ENCODE assay signal across 1 cellular context in genomic region chr6:111606620-111607115, GRCh38.
TF ChIP-seq lines count a peak whose summit lies in the region.

No MANE protein-coding gene starts in this region.

TF ChIP-seq in HepG2, 621 proteins besides CTCF, POLR2A, EP300 and RAD21 (continued from another document):
- TF ChIP-seq, protein P1, sequence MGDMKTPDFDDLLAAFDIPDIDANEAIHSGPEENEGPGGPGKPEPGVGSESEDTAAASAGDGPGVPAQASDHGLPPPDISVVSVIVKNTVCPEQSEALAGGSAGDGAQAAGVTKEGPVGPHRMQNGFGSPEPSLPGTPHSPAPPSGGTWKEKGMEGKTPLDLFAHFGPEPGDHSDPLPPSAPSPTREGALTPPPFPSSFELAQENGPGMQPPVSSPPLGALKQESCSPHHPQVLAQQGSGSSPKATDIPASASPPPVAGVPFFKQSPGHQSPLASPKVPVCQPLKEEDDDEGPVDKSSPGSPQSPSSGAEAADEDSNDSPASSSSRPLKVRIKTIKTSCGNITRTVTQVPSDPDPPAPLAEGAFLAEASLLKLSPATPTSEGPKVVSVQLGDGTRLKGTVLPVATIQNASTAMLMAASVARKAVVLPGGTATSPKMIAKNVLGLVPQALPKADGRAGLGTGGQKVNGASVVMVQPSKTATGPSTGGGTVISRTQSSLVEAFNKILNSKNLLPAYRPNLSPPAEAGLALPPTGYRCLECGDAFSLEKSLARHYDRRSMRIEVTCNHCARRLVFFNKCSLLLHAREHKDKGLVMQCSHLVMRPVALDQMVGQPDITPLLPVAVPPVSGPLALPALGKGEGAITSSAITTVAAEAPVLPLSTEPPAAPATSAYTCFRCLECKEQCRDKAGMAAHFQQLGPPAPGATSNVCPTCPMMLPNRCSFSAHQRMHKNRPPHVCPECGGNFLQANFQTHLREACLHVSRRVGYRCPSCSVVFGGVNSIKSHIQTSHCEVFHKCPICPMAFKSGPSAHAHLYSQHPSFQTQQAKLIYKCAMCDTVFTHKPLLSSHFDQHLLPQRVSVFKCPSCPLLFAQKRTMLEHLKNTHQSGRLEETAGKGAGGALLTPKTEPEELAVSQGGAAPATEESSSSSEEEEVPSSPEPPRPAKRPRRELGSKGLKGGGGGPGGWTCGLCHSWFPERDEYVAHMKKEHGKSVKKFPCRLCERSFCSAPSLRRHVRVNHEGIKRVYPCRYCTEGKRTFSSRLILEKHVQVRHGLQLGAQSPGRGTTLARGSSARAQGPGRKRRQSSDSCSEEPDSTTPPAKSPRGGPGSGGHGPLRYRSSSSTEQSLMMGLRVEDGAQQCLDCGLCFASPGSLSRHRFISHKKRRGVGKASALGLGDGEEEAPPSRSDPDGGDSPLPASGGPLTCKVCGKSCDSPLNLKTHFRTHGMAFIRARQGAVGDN (CRISPR knock-in tag; IDR thresholded peaks at IDR 0.05), result peak; percentile 33
- TF ChIP-seq TBL1XR1 (IDR thresholded peaks at IDR 0.05; ENCODE audit: borderline replicate concordance, low read length, partially characterized antibody) (no peak), ASH2L (IDR thresholded peaks at IDR 0.05; ENCODE audit: insufficient read length, low read depth, low read length) (no peak), KMT2A (CRISPR knock-in tag; IDR thresholded peaks at IDR 0.05) (0 out of 2 replicates have a peak, but pooled peaks have one; percentile 16), MNT (IDR thresholded peaks at IDR 0.05) (peak; percentile 31; the same call in 1 of the 2 replicates), ZMYM3 (CRISPR knock-in tag; IDR thresholded peaks at IDR 0.05) (0 out of 2 replicates have a peak, but pooled peaks have one; percentile 3), XRCC5 (optimal IDR thresholded peaks at IDR 0.05; ENCODE audit: low read length) (peak; percentile 29), ZNF574 (CRISPR knock-in tag; IDR thresholded peaks at IDR 0.05) (0 out of 2 replicates have a peak, but pooled peaks have one; percentile 17), ZNF883 (CRISPR knock-in tag; IDR thresholded peaks at IDR 0.05; ENCODE audit: not compliant biosample characterization) (no peak), ZBTB33 (CRISPR knock-in tag; IDR thresholded peaks at IDR 0.05) (peak; percentile 27; the same call in 1 of the 2 replicates), FLYWCH1 (CRISPR knock-in tag; IDR thresholded peaks at IDR 0.05) (0 out of 2 replicates have a peak, but pooled peaks have one; percentile 71), CERS6 (CRISPR knock-in tag; IDR thresholded peaks at IDR 0.05) (no peak), ZNF619 (CRISPR knock-in tag; IDR thresholded peaks at IDR 0.05) (peak; percentile 51; the same call in 1 of the 2 replicates), KAT7 (CRISPR knock-in tag; IDR thresholded peaks at IDR 0.05; ENCODE audit: borderline replicate concordance) (0 out of 2 replicates have a peak, but pooled peaks have one; percentile 1), MAFF (IDR thresholded peaks at IDR 0.05; ENCODE audit: low read depth, low read length) (no peak), NONO (IDR thresholded peaks at IDR 0.05) (no peak), NONO (CRISPR knock-in tag; conservative IDR thresholded peaks at IDR 0.05) (peak; percentile 23; the same call in 1 of the 2 replicates), GATAD1 (CRISPR knock-in tag; IDR thresholded peaks at IDR 0.05) (no peak), ZNF768 (CRISPR knock-in tag; IDR thresholded peaks at IDR 0.05) (peak; percentile 73; the same call in 1 of the 2 replicates), MAZ (IDR thresholded peaks at IDR 0.05; ENCODE audit: borderline replicate concordance, low read depth, low read length) (no peak), MAZ (CRISPR knock-in tag; IDR thresholded peaks at IDR 0.05; ENCODE audit: low read depth) (0 out of 2 replicates have a peak, but pooled peaks have one; percentile 10), GRHL1 (CRISPR knock-in tag; conservative IDR thresholded peaks at IDR 0.05) (no peak), ZFP90 (CRISPR knock-in tag; IDR thresholded peaks at IDR 0.05; ENCODE audit: borderline replicate concordance) (0 out of 2 replicates have a peak, but pooled peaks have one; percentile 13), ZNF225 (CRISPR knock-in tag; IDR thresholded peaks at IDR 0.05) (0 out of 2 replicates have a peak, but pooled peaks have one; percentile 41), ZNF331 (CRISPR knock-in tag; IDR thresholded peaks at IDR 0.05) (no peak), ZNF564 (CRISPR knock-in tag; IDR thresholded peaks at IDR 0.05) (0 out of 2 replicates have a peak, but pooled peaks have one; percentile 31), TRAFD1 (CRISPR knock-in tag; IDR thresholded peaks at IDR 0.05; ENCODE audit: borderline replicate concordance) (0 out of 2 replicates have a peak, but pooled peaks have one; percentile 15), SAP130 (CRISPR knock-in tag; IDR thresholded peaks at IDR 0.05; ENCODE audit: low read depth) (peak; percentile 15; the same call in 1 of the 2 replicates), ARNT2 (CRISPR knock-in tag; IDR thresholded peaks at IDR 0.05; ENCODE audit: low read depth) (peak; percentile 48; the same call in 1 of the 2 replicates)
- TF ChIP-seq, protein P2, sequence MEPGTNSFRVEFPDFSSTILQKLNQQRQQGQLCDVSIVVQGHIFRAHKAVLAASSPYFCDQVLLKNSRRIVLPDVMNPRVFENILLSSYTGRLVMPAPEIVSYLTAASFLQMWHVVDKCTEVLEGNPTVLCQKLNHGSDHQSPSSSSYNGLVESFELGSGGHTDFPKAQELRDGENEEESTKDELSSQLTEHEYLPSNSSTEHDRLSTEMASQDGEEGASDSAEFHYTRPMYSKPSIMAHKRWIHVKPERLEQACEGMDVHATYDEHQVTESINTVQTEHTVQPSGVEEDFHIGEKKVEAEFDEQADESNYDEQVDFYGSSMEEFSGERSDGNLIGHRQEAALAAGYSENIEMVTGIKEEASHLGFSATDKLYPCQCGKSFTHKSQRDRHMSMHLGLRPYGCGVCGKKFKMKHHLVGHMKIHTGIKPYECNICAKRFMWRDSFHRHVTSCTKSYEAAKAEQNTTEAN (CRISPR knock-in tag; conservative IDR thresholded peaks at IDR 0.05), result 0 out of 2 replicates have a peak, but pooled peaks have one; percentile 14
TF ChIP-seq in HepG2: peak in this region for 21.
